ENCODE assay signal across 24 cellular contexts in genomic region chr6:168105813-168106660, GRCh38. TPM values are rescaled to one million over a fixed set of nuclear protein-coding genes. Genes with fewer than 3 reads are reported as not detected.
DNase-seq lines count a peak whose midpoint lies in the region; ATAC-seq and TF ChIP-seq lines count a peak whose summit lies in the region.
"Had no signal": no experiment of that assay in that cellular context is flagged by ENCODE, and none has a peak within 500 bp of the region (broad histone marks: within the 10 kb centered on the region; RNA-seq: fewer than 3 reads in every experiment).

No MANE protein-coding gene starts in this region.

- no peak for TF ChIP-seq POLR2A in spleen (IDR thresholded peaks at IDR 0.05)

- no peaks in the 10 kb centered on the region for H3K36me3 ChIP-seq in right atrium auricular region
- no peaks in the 10 kb centered on the region for H3K36me3 ChIP-seq in RWPE2 (ENCODE audit: low read depth)
- no peaks in the 10 kb centered on the region for H3K36me3 ChIP-seq in spleen
- H3K36me3 ChIP-seq: SJCRH30 had no signal

- 64 to 68% (median 66%) methylated on average over 12 of the region's 12 CpGs for WGBS in spleen, 5 donors

- no peak overlapping the region for H3K4me3 ChIP-seq in right atrium auricular region
- H3K4me3 ChIP-seq in RWPE2 (ENCODE audit: severe bottlenecking), result no peak overlapping the region
- H3K4me3 ChIP-seq in spleen, result no peak overlapping the region
- H3K4me3 ChIP-seq: coronary artery, SJCRH30 had no signal

- ATAC-seq in Right ventricle myocardium inferior (no peak), RWPE2 (ENCODE audit: low read depth) (no peak), foreskin keratinocyte (peak; percentile 24), GM18502 (IDR thresholded peaks at IDR 0.05; ENCODE audit: poor library complexity, unreplicated experiment) (no peak)
- ATAC-seq: activated T-cell treated with anti-CD3 and anti-CD28 coated beads, Interleukin-2, amount 50 U/mL, for 4 hours; natural killer cell treated with Interleukin-12 subunit alpha and Interleukin-12 subunit beta and Interleukin-15 and Interleukin-18, amount 100 ng/mL, for 72 hours had no signal

- H3K4me1 ChIP-seq in right atrium auricular region (peaks cover 0 to 16% of the 10 kb centered on the region in 2 donors), RWPE2 (ENCODE audit: insufficient read depth, poor library complexity, severe bottlenecking) (no peaks in the 10 kb centered on the region), foreskin keratinocyte (no peaks in the 10 kb centered on the region), spleen (peaks cover 0 to 8% (median 4%) of the 10 kb centered on the region in 6 donors)
- H3K4me1 ChIP-seq: SJCRH30 had no signal

- peaks cover 10% of the 10 kb centered on the region in 2 donors for H3K27me3 ChIP-seq in right atrium auricular region
- H3K27me3 ChIP-seq in RWPE2 (ENCODE audit: insufficient read depth, poor library complexity, severe bottlenecking), result peaks cover 19% of the 10 kb centered on the region
- peaks cover 37% of the 10 kb centered on the region for H3K27me3 ChIP-seq in foreskin keratinocyte
- H3K27me3 ChIP-seq in spleen (replicated peaks in 1 of 7), result peaks cover 0 to 45% (median 12%) of the 10 kb centered on the region in 7 donors

- H3K9me3 ChIP-seq in right atrium auricular region (no peaks in the 10 kb centered on the region), RWPE2 (ENCODE audit: severe bottlenecking) (no peaks in the 10 kb centered on the region), spleen (no peaks in the 10 kb centered on the region)
- H3K9me3 ChIP-seq: SJCRH30 had no signal

- intact Hi-C loops in Right ventricle myocardium inferior (cut with DNase I), result no loop called here
- intact Hi-C loops in spleen (cut with DNase I; ENCODE audit: low total_unique reads), result no loop called here

- DNase-seq in Right ventricle myocardium inferior (ENCODE audit: missing footprints) (peak; percentile 20), right atrium auricular region (ENCODE audit: low spot score) (no peak), RWPE2 (ENCODE audit: low spot score) (peak; percentile 22), foreskin keratinocyte (no peak), spleen (peak; percentile 65), middle frontal gyrus (ENCODE audit: extremely low spot score, low spot score) (no peak), COR-L47 (lab: John Stamatoyannopoulos, UW) (no peak)
- DNase-seq: activated CD4-positive, CD25-positive, alpha-beta regulatory T cell; activated T-cell treated with anti-CD3 and anti-CD28 coated beads, Interleukin-2, amount 50 U/mL, for 4 hours; GDM1; hippocampal formation; mesendoderm; NCI-H1930; NCI-H526 treated with DMSO at 0.1 percent for 48 hours; SJCRH30; stimulated activated CD8-positive, alpha-beta memory T cell treated with anti-CD3 and anti-CD28 coated beads, Interleukin-4, amount 100 ng/mL, for 48 hours had no signal

- H3K27ac ChIP-seq in right atrium auricular region, result no peak overlapping the region
- no peak overlapping the region for H3K27ac ChIP-seq in RWPE2 (ENCODE audit: poor library complexity, severe bottlenecking)
- no peak overlapping the region for H3K27ac ChIP-seq in foreskin keratinocyte
- no peak overlapping the region for H3K27ac ChIP-seq in spleen
- H3K27ac ChIP-seq: C4-2B, coronary artery, HL-60, SJCRH30 had no signal

- TF ChIP-seq CTCF in right atrium auricular region (IDR thresholded peaks at IDR 0.05) (no peak), RWPE2 (IDR thresholded peaks at IDR 0.05; ENCODE audit: poor library complexity, severe bottlenecking) (no peak), foreskin keratinocyte (conservative IDR thresholded peaks at IDR 0.05) (no peak), spleen (IDR thresholded peaks at IDR 0.05 in 8 of 11, conservative IDR thresholded peaks at IDR 0.05 in 3 of 11) (no peak)

RNA-seq across cellular contexts. Expression of gene FRMD1, which starts 27.0 kb away (rescaled TPM):
- total RNA-seq in Right ventricle myocardium inferior, result 0.41 TPM
- under 1 TPM in 1 of 2 donors, not detected in 1; 0.08 TPM for total RNA-seq in right atrium auricular region
- not detected in 2 replicates for total RNA-seq in foreskin keratinocyte
- polyA plus RNA-seq in foreskin keratinocyte, result not detected in 2 replicates
- total RNA-seq in spleen, result 1 to 10 TPM in 6 of 7 donors, under 1 TPM in 1; 0.59 to 9.5 (median 1.5) TPM
- polyA plus RNA-seq in spleen, result 1 to 10 TPM in 1 of 3 donors, under 1 TPM in 2; 0.14 to 3.1 (median 0.33) TPM
- total RNA-seq: A673; activated T-cell treated with anti-CD3 and anti-CD28 coated beads, Interleukin-2, amount 50 U/mL, for 4 hours; H4; natural killer cell treated with Interleukin-12 subunit alpha and Interleukin-12 subunit beta and Interleukin-15 and Interleukin-18, amount 100 ng/mL, for 72 hours; pulmonary artery endothelial cell; SJCRH30 had no signal

Comparison
In these comparisons a context has a peak if more than half of its experiments do, and no peak if none do; other contexts are left out.
1. DNase-seq: peak in Right ventricle myocardium inferior (single experiment), RWPE2 (single experiment) and spleen (single experiment); none in right atrium auricular region (single experiment), foreskin keratinocyte (0 of 2), middle frontal gyrus (single experiment) and COR-L47 (single experiment).